11 cellular contexts compared by ENCODE assay signal in the genomic region with DNA sequence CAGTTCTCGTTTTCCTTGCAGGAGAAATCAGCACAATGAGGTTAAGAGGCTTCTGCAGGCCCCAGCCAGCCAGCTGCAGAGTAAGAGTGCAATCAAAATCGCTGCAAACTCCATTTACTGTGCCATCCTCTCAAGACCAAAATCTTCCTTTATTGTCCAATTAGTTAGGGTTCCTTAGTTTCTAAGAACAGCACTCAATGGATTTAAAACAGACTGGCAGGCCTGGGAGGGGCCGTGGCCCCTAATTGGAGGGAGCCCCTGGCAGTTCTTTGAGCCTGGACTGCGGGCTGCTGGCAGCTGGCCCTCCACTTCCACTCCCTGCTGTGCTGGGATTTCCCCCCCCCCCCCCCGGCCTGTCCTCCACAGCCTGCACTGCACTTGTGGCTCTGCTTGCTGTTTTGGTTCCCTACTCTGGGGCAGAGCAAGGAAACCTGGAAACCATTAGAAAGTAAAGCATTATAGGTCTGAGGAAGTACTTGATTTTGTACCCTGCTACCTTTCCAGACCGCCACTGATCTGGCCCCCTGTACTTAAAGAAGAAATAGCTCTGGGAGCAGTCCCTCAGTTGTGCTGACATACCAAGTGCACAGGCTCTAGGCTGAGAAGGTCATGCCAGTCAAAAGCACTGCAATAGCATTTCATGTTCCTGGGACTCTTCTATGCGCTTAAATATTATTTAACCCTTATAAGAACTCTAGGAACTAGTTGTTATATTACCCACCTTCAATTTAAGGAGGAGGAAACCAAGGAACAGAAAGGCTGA.
DNase-seq lines count a peak whose midpoint lies in the region; ATAC-seq and TF ChIP-seq lines count a peak whose summit lies in the region.
"Had no signal": no experiment of that assay in that cellular context is flagged by ENCODE, and none has a peak within 500 bp of the region (broad histone marks: within the 10 kb centered on the region; RNA-seq: fewer than 3 reads in every experiment).

No MANE protein-coding gene starts in this region.

- no peaks in the 10 kb centered on the region for H3K36me3 ChIP-seq in neural progenitor cell
- H3K36me3 ChIP-seq: esophagus squamous epithelium had no signal

- peak overlapping the region in 3 of 59 donors; percentile 3 to 24 (median 24) for H3K4me3 ChIP-seq in dorsolateral prefrontal cortex
- H3K4me3 ChIP-seq in neural progenitor cell = peak overlapping the region; percentile 16
- H3K4me3 ChIP-seq: esophagus squamous epithelium had no signal

- H3K9me3 ChIP-seq in neural progenitor cell (ENCODE audit: low read depth) = no peaks in the 10 kb centered on the region
- H3K9me3 ChIP-seq: esophagus squamous epithelium had no signal

- H2AFZ ChIP-seq in neural progenitor cell (replicated peaks) = no peak overlapping the region

- H3K4me2 ChIP-seq in neural progenitor cell = peak overlapping the region; percentile 65

- H3K4me1 Mint-ChIP-seq in neural progenitor cell = peaks cover 49% of the 10 kb centered on the region
- H3K4me1 Mint-ChIP-seq: activated naive CD8-positive, alpha-beta T cell treated with anti-CD3 and anti-CD28 coated beads for 36 hours had no signal

- no peaks in the 10 kb centered on the region for H3K9me3 Mint-ChIP-seq in neural progenitor cell
- H3K9me3 Mint-ChIP-seq: activated naive CD8-positive, alpha-beta T cell treated with anti-CD3 and anti-CD28 coated beads for 36 hours had no signal

- H3K4me1 ChIP-seq in neural progenitor cell = peaks cover 52% of the 10 kb centered on the region
- H3K4me1 ChIP-seq: esophagus squamous epithelium had no signal

- H4K20me1 ChIP-seq in neural progenitor cell (ENCODE audit: low read depth) = no peaks in the 10 kb centered on the region

- H3K36me3 Mint-ChIP-seq in neural progenitor cell = no peaks in the 10 kb centered on the region
- H3K36me3 Mint-ChIP-seq: activated naive CD8-positive, alpha-beta T cell treated with anti-CD3 and anti-CD28 coated beads for 36 hours had no signal

- TF ChIP-seq CTCF in dorsolateral prefrontal cortex (IDR thresholded peaks at IDR 0.05 in 54 of 56, conservative IDR thresholded peaks at IDR 0.05 in 2 of 56; ENCODE audit: low read depth in 1 of 56, partially characterized antibody in 56 of 56) (peak in 5 of 56 donors; percentile 7 to 20 (median 12)), neural progenitor cell (IDR thresholded peaks at IDR 0.05) (no peak)

- peak overlapping the region in 31 of 59 donors; percentile 2 to 78 (median 37) for H3K27ac ChIP-seq in dorsolateral prefrontal cortex
- H3K27ac ChIP-seq in neural progenitor cell = peak overlapping the region; percentile 40
- H3K27ac ChIP-seq: esophagus squamous epithelium had no signal

- H3K4me3 Mint-ChIP-seq in neural progenitor cell = peak overlapping the region; percentile 30
- H3K4me3 Mint-ChIP-seq: activated naive CD8-positive, alpha-beta T cell treated with anti-CD3 and anti-CD28 coated beads for 36 hours had no signal

- peaks cover 22% of the 10 kb centered on the region for H3F3A ChIP-seq in neural progenitor cell (ENCODE audit: low read depth)

- no peaks in the 10 kb centered on the region for H3K79me2 ChIP-seq in neural progenitor cell (ENCODE audit: low read depth)

- ATAC-seq in GM19463 (IDR thresholded peaks at IDR 0.05; ENCODE audit: unreplicated experiment) (peak; percentile 83), GM18519 (IDR thresholded peaks at IDR 0.05; ENCODE audit: low FRiP score, unreplicated experiment) (no peak)

- H3K27ac Mint-ChIP-seq in neural progenitor cell = no peak overlapping the region
- H3K27ac Mint-ChIP-seq: activated naive CD8-positive, alpha-beta T cell treated with anti-CD3 and anti-CD28 coated beads for 36 hours had no signal

- intact Hi-C loops in dorsolateral prefrontal cortex (cut with DNase I) = loop anchor here in 1 of 2 donors (10.0 kb wide), 2 partner anchors 222 to 488 kb away; a partner anchor contains a TSS

- H3K27me3 Mint-ChIP-seq in neural progenitor cell (ENCODE audit: insufficient read depth, low read depth) = peaks cover 4% of the 10 kb centered on the region

- DNase-seq in NCI-H2107 (lab: John Stamatoyannopoulos, UW) (peak; percentile 54), dorsolateral prefrontal cortex (peak in 5 of 10 donors; percentile 26 to 64 (median 39)), neural progenitor cell (ENCODE audit: low spot score) (peak; percentile 93), NAMALWA (ENCODE audit: low spot score) (no peak), cerebellar nuclear complex (lab: John Stamatoyannopoulos, UW) (no peak), mucosa of gallbladder (ENCODE audit: low spot score) (no peak)
- DNase-seq: activated naive CD8-positive, alpha-beta T cell treated with anti-CD3 and anti-CD28 coated beads for 36 hours; esophagus squamous epithelium; stimulated activated CD4-positive, alpha-beta T cell treated with anti-CD3 and anti-CD28 coated beads, Interleukin-2, amount 100 ng/mL, for 24 hours had no signal

- no peak overlapping the region for H3K9ac ChIP-seq in neural progenitor cell

- H3K27me3 ChIP-seq in dorsolateral prefrontal cortex (no peaks in the 10 kb centered on the region), neural progenitor cell (no peaks in the 10 kb centered on the region)
- H3K27me3 ChIP-seq: esophagus squamous epithelium had no signal

Comparison
In these comparisons a context has a peak if more than half of its experiments do, and no peak if none do; other contexts are left out.
1. DNase-seq: peak in NCI-H2107 (single experiment) and neural progenitor cell (single experiment); none in NAMALWA (single experiment), cerebellar nuclear complex (0 of 2) and mucosa of gallbladder (single experiment).